Comparison of ENCODE assay signal across 16 cellular contexts in genomic region chr14:80637726-80638619, GRCh38.
A peak's percentile ranks its signal among the peaks of the same experiment; 100 is the strongest.
DNase-seq lines count a peak whose midpoint lies in the region; ATAC-seq, FAIRE-seq and TF ChIP-seq lines count a peak whose summit lies in the region.
"Had no signal": no experiment of that assay in that cellular context is flagged by ENCODE, and none has a peak within 500 bp of the region (broad histone marks: within the 10 kb centered on the region; RNA-seq: fewer than 3 reads in every experiment).

No MANE protein-coding gene starts in this region.

- H4K20me1 ChIP-seq in KMS-11 (ENCODE audit: insufficient read depth) (no peaks in the 10 kb centered on the region), osteoblast (ENCODE audit: insufficient read depth, low read length) (no peaks in the 10 kb centered on the region)

- H3K4me3 Mint-ChIP-seq in Calu3 (ENCODE audit: low read depth, unreplicated experiment) = peak overlapping the region; percentile 42
- H3K4me3 Mint-ChIP-seq: activated CD4-positive, alpha-beta T cell treated with anti-CD3 and anti-CD28 coated beads for 36 hours; CD14-positive monocyte had no signal

- peak overlapping the region; percentile 97 for H3K27ac Mint-ChIP-seq in Calu3 (ENCODE audit: unreplicated experiment)
- H3K27ac Mint-ChIP-seq: activated CD4-positive, alpha-beta T cell treated with anti-CD3 and anti-CD28 coated beads for 36 hours; CD14-positive monocyte had no signal

- no peak for TF ChIP-seq POLR2A in transverse colon (IDR thresholded peaks at IDR 0.05)

- DNase-seq in Calu3 (peak; percentile 2), brain microvascular endothelial cell (peak; percentile 35), osteoblast (ENCODE audit: insufficient read length, low spot score, missing footprints) (no peak), transverse colon (no peak), GM19239 (ENCODE audit: insufficient read length, low spot score) (no peak)
- no peak for DNase-seq in activated CD8-positive, alpha-beta memory T cell treated with anti-CD3 and anti-CD28 coated beads for 24 hours
- DNase-seq: activated CD4-positive, alpha-beta T cell treated with anti-CD3 and anti-CD28 coated beads for 36 hours; activated T-cell treated with anti-CD3 and anti-CD28 coated beads, Interleukin-2, amount 50 U/mL, for 1 hour; central memory CD4-positive, alpha-beta T cell; heart left ventricle; NCI-H187; stimulated activated naive CD4-positive, alpha-beta T cell had no signal

- H3K36me3 ChIP-seq in KMS-11 (ENCODE audit: insufficient read depth) = no peaks in the 10 kb centered on the region
- H3K36me3 ChIP-seq in brain microvascular endothelial cell (replicated peaks) = no peaks in the 10 kb centered on the region
- no peaks in the 10 kb centered on the region for H3K36me3 ChIP-seq in osteoblast (ENCODE audit: insufficient read depth, low read length)
- H3K36me3 ChIP-seq in transverse colon = no peaks in the 10 kb centered on the region
- H3K36me3 ChIP-seq: heart left ventricle had no signal

- no TSS peak for BruUV-seq in Calu3 (replicated peaks; lab: Mats Ljungman, UMichigan)

- no peak overlapping the region for H2AFZ ChIP-seq in KMS-11 (ENCODE audit: low read depth)
- peak overlapping the region; percentile 51 for H2AFZ ChIP-seq in osteoblast (ENCODE audit: low read length)

- H3K36me3 Mint-ChIP-seq in Calu3 (ENCODE audit: insufficient read depth, unreplicated experiment) = peaks cover 5% of the 10 kb centered on the region

- 91% methylated on average over 10 of the region's 10 CpGs for WGBS in transverse colon (ENCODE audit: low coverage in 1 of 2), 2 donors

- CTCF ChIA-PET in Calu3 (lab: Charles Lee) = interaction anchor here (0.8 kb wide), 1 partner anchor 52 kb away, joined by 4 read pairs; no protein-coding TSS in a partner anchor

- H3K4me3 ChIP-seq in KMS-11 (IDR thresholded peaks at IDR 0.05; ENCODE audit: insufficient read depth, low read depth, low read length) (no peak overlapping the region), brain microvascular endothelial cell (ENCODE audit: low read depth, low read length) (no peak overlapping the region), osteoblast (ENCODE audit: insufficient read depth, low read length) (no peak overlapping the region), transverse colon (no peak overlapping the region)
- H3K4me3 ChIP-seq: heart left ventricle, skin epidermis had no signal

- no peaks in the 10 kb centered on the region for H3K27me3 Mint-ChIP-seq in Calu3 (ENCODE audit: unreplicated experiment)
- H3K27me3 Mint-ChIP-seq: activated CD4-positive, alpha-beta T cell treated with anti-CD3 and anti-CD28 coated beads for 36 hours had no signal

- H3K27ac ChIP-seq in KMS-11 (no peak overlapping the region), brain microvascular endothelial cell (peak overlapping the region; percentile 84), osteoblast (ENCODE audit: low read depth, low read length) (peak overlapping the region; percentile 45), transverse colon (no peak overlapping the region)
- H3K27ac ChIP-seq: heart left ventricle had no signal

- H3K9me3 ChIP-seq in osteoblast (ENCODE audit: low read depth, low read length) = no peaks in the 10 kb centered on the region
- H3K9me3 ChIP-seq in transverse colon = no peaks in the 10 kb centered on the region
- H3K9me3 ChIP-seq: heart left ventricle had no signal

- peaks cover 49% of the 10 kb centered on the region for H3K4me1 Mint-ChIP-seq in Calu3 (ENCODE audit: low read depth, unreplicated experiment)
- H3K4me1 Mint-ChIP-seq: activated CD4-positive, alpha-beta T cell treated with anti-CD3 and anti-CD28 coated beads for 36 hours; CD14-positive monocyte had no signal

- H3K9me3 Mint-ChIP-seq in Calu3 (ENCODE audit: low read depth, unreplicated experiment) = no peaks in the 10 kb centered on the region

- H3K9ac ChIP-seq in KMS-11 = no peak overlapping the region

- in situ Hi-C loops in brain microvascular endothelial cell (cut with HindIII; ENCODE audit: low pct_ligation_motif_present, low sequenced_read_pairs) = no loop called here
- in situ Hi-C loops in transverse colon (cut with MboI; ENCODE audit: low pct_ligation_motif_present in 1 of 4, low pct_unique_long_range_greater_than_20kb in 1 of 4, low sequenced_read_pairs in 3 of 4) = no loop called here

- H3K4me2 ChIP-seq in KMS-11 = peak overlapping the region; percentile 66
- no peak overlapping the region for H3K4me2 ChIP-seq in osteoblast (ENCODE audit: insufficient read depth, low read length)

- FAIRE-seq in GM19239 (lab: Jason Lieb, UNC) = no peak

- TF ChIP-seq EP300 in transverse colon (IDR thresholded peaks at IDR 0.05; ENCODE audit: low read depth) = no peak

- H3K4me1 ChIP-seq in KMS-11 (ENCODE audit: low read depth, poor library complexity, severe bottlenecking) (peaks cover 23% of the 10 kb centered on the region), osteoblast (ENCODE audit: insufficient read depth, low read length) (peaks cover 17% of the 10 kb centered on the region), transverse colon (no peaks in the 10 kb centered on the region)
- H3K4me1 ChIP-seq: heart left ventricle had no signal

- ATAC-seq in HG03565 (IDR thresholded peaks at IDR 0.05; ENCODE audit: unreplicated experiment) = no peak
- ATAC-seq: activated CD4-positive, alpha-beta T cell treated with anti-CD3 and anti-CD28 coated beads for 36 hours; heart left ventricle had no signal

- H3K79me2 ChIP-seq in KMS-11 (ENCODE audit: insufficient read depth, low read depth) (no peaks in the 10 kb centered on the region), osteoblast (ENCODE audit: insufficient read depth, low read length) (no peaks in the 10 kb centered on the region)

- intact Hi-C loops in Calu3 (cut with micrococcal nuclease; ENCODE audit: unreplicated experiment) (no loop called here), transverse colon (cut with DNase I; ENCODE audit: low total_unique reads) (no loop called here)

- no peaks in the 10 kb centered on the region for H3K27me3 ChIP-seq in KMS-11 (ENCODE audit: insufficient read depth, low read depth)
- no peaks in the 10 kb centered on the region for H3K27me3 ChIP-seq in brain microvascular endothelial cell (replicated peaks)
- H3K27me3 ChIP-seq in osteoblast (ENCODE audit: insufficient read depth, low read length) = no peaks in the 10 kb centered on the region
- H3K27me3 ChIP-seq in transverse colon = no peaks in the 10 kb centered on the region
- H3K27me3 ChIP-seq: heart left ventricle had no signal

- TF ChIP-seq CTCF in Calu3 (IDR thresholded peaks at IDR 0.05; ENCODE audit: unreplicated experiment) (no peak), KMS-11 (conservative IDR thresholded peaks at IDR 0.05; ENCODE audit: low read depth, low read length) (no peak), brain microvascular endothelial cell (IDR thresholded peaks at IDR 0.05; ENCODE audit: low read depth, low read length, missing control alignments) (no peak), osteoblast (IDR thresholded peaks at IDR 0.05; ENCODE audit: extremely low read depth, low read depth, low read length) (no peak), transverse colon (IDR thresholded peaks at IDR 0.05) (no peak)

Comparison
In these comparisons a context has a peak if more than half of its experiments do, and no peak if none do; other contexts are left out.
1. DNase-seq: peak in Calu3 (single experiment) and brain microvascular endothelial cell (single experiment); none in osteoblast (single experiment), transverse colon (single experiment), GM19239 (single experiment) and activated CD8-positive, alpha-beta memory T cell treated with anti-CD3 and anti-CD28 coated beads for 24 hours (single experiment).
2. H3K27ac ChIP-seq: peak in brain microvascular endothelial cell (single experiment) and osteoblast (single experiment); none in KMS-11 (single experiment) and transverse colon (0 of 4).